ENCODE assay signal across 8 cellular contexts in the genomic region with DNA sequence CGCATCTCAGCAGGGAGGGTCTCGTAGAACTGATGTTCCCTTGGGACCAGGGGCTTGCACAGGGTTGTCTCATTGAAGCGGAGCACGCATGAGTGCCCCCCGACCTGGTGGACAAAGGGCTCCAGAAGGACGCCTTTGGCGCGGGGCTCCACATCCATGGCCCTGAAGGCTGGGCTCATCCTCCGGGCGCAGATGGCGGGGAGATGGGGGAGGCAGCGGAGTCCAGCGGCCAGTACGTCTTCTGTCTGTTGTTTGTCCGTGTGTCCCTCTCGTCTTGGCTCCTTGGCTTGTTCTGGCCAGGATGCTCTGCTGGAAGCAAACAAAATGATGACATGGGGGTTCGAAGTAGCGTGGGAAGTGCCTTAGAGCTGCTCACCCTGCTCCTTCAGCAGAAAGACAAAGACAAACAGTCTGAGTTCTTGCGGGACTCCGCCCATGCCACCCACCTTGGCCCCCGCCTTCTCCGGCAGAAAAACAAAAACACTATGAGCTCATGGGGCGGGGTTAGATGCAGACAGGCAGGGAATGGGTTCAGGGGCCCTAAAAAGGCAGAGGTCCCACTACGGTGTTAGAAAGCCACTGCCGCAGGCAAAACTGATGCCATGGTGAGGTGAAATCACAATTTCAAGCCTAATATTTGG. TPM values are rescaled to one million over a fixed set of nuclear protein-coding genes. Genes with fewer than 3 reads are reported as not detected.
A peak's percentile ranks its signal among the peaks of the same experiment; 100 is the strongest.
DNase-seq lines count a peak whose midpoint lies in the region; ATAC-seq, FAIRE-seq and TF ChIP-seq lines count a peak whose summit lies in the region.

No MANE protein-coding gene starts in this region.

- FAIRE-seq in D721Med (lab: Jason Lieb, UNC), result no peak

- H3K36me3 Mint-ChIP-seq in T-helper 17 cell (ENCODE audit: low read depth) (peaks cover 8% of the 10 kb centered on the region), immature natural killer cell (peaks cover 9 to 19% (median 13%) of the 10 kb centered on the region in 3 donors)

- no peak for ATAC-seq in T-helper 17 cell

- H3K4me3 Mint-ChIP-seq in T-helper 17 cell, result no peak overlapping the region
- no peak overlapping the region for H3K4me3 Mint-ChIP-seq in immature natural killer cell

- H3K4me3 ChIP-seq in AG09309 (ENCODE audit: control insufficient read depth, low read depth, low read length), result peak overlapping the region; percentile 25
- H3K4me3 ChIP-seq in foreskin fibroblast (ENCODE audit: low read depth in 1 of 2, low read length in 2 of 2), result peak overlapping the region; percentile 22 to 28

- H3K4me1 Mint-ChIP-seq in T-helper 17 cell (peaks cover 20% of the 10 kb centered on the region), immature natural killer cell (peaks cover 24 to 32% of the 10 kb centered on the region in 2 donors)

- no peaks in the 10 kb centered on the region for H3K9me3 Mint-ChIP-seq in immature natural killer cell

- no peaks in the 10 kb centered on the region for H3K9me3 ChIP-seq in T-helper 17 cell (ENCODE audit: control insufficient read depth, low read length, poor library complexity, severe bottlenecking)

- H3K27me3 Mint-ChIP-seq in T-helper 17 cell (no peaks in the 10 kb centered on the region), immature natural killer cell (ENCODE audit: low read depth in 3 of 3) (peaks cover 0 to 6% (median 2%) of the 10 kb centered on the region in 3 donors)

- H3K27ac Mint-ChIP-seq in T-helper 17 cell, result peak overlapping the region; percentile 27
- H3K27ac Mint-ChIP-seq in immature natural killer cell, result peak overlapping the region in 2 of 6 donors; percentile 13 to 46

- DNase-seq in AG09309 (ENCODE audit: low read depth) (no peak), T-helper 17 cell (no peak), foreskin fibroblast (peak; percentile 56 to 79), nucleus accumbens (lab: John Stamatoyannopoulos, UW) (peak in 37 of 56 donors; percentile 10 to 84 (median 47)), D721Med (ENCODE audit: insufficient read length, low spot score) (no peak), immature natural killer cell (no peak)
- no peak for DNase-seq in stimulated activated naive CD4-positive, alpha-beta T cell (lab: John Stamatoyannopoulos, UW)
- DNase-seq in effector CD4-positive, alpha-beta T cell, result no peak

- TF ChIP-seq CTCF in AG09309 (IDR thresholded peaks at IDR 0.05; ENCODE audit: control insufficient read depth, insufficient read depth, low read depth, low read length, missing control alignments), result no peak
- no peak for TF ChIP-seq CTCF in foreskin fibroblast (IDR thresholded peaks at IDR 0.05; ENCODE audit: low read depth, low read length)
- TF ChIP-seq CTCF in D721Med (IDR thresholded peaks at IDR 0.05; ENCODE audit: insufficient read depth, missing control alignments), result no peak

RNA-seq across cellular contexts. Expression of a gene that starts 9.5 kb away (rescaled TPM):
- 10 to 100 TPM; 14.6 to 17.2 TPM for total RNA-seq in T-helper 17 cell
- polyA plus RNA-seq in immature natural killer cell, result 1 to 10 TPM; 4.8 to 8.7 (median 5.6) TPM

RNA-seq across cellular contexts. Expression of a gene that starts 21.8 kb away (rescaled TPM):
- total RNA-seq in T-helper 17 cell, result 100 to 1,000 TPM in 1 of 2 donors, 10 to 100 TPM in 1; 93.7 to 116 TPM
- polyA plus RNA-seq in immature natural killer cell, result 10 to 100 TPM; 55.5 to 82.3 (median 63.7) TPM

RNA-seq across cellular contexts. Expression of a gene that starts 32.5 kb away (rescaled TPM):
- total RNA-seq in T-helper 17 cell, result 1 to 10 TPM; 6.0 to 6.9 TPM
- under 1 TPM in 2 of 3 donors, not detected in 1; 0.46 to 0.48 TPM for polyA plus RNA-seq in immature natural killer cell

RNA-seq across cellular contexts. Expression of a gene that starts 60.0 kb away (rescaled TPM):
- total RNA-seq in T-helper 17 cell, result 10 to 100 TPM; 16.4 to 22.1 TPM
- 1 to 10 TPM; 2.2 to 7.8 (median 5.1) TPM for polyA plus RNA-seq in immature natural killer cell

Comparison
In these comparisons a context has a peak if more than half of its experiments do, and no peak if none do; other contexts are left out.
1. DNase-seq: peak in foreskin fibroblast (2 of 2) and nucleus accumbens (37 of 56); none in AG09309 (single experiment), T-helper 17 cell (0 of 3), D721Med (single experiment), stimulated activated naive CD4-positive, alpha-beta T cell (0 of 6), effector CD4-positive, alpha-beta T cell (single experiment) and immature natural killer cell (0 of 3).